In genomic region chr10:49762566-49762877, GRCh38 we compare ENCODE assay signal across 9 cellular contexts. TPM values are rescaled to one million over a fixed set of nuclear protein-coding genes. Genes with fewer than 3 reads are reported as not detected.
DNase-seq lines count a peak whose midpoint lies in the region; TF ChIP-seq lines count a peak whose summit lies in the region.
"Had no signal": no experiment of that assay in that cellular context is flagged by ENCODE, and none has a peak within 500 bp of the region (broad histone marks: within the 10 kb centered on the region; RNA-seq: fewer than 3 reads in every experiment).

No MANE protein-coding gene starts in this region.

- DNase-seq in Calu3 (no peak), NB4 (ENCODE audit: low read depth) (no peak), endodermal cell (no peak), osteocyte (ENCODE audit: extremely low spot score, unreplicated experiment) (no peak), UCSD-AML1 (lab: John Stamatoyannopoulos, UW; ENCODE audit: unreplicated experiment) (no peak), NCI-H2227 treated with DMSO at 0.1 percent for 48 hours (lab: John Stamatoyannopoulos, UW) (no peak), kidney glomerular epithelial cell (lab: John Stamatoyannopoulos, UW) (no peak)
- no peak for DNase-seq in activated T-helper 1 cell treated with anti-CD3 and anti-CD28 coated beads, Interleukin-12 subunit alpha, Interleukin-12 subunit beta, Interleukin-2, Interleukin-4 antibody, amounts not matched to agents 30 ng/mL and 10 ng/mL and 1 ng/mL, durations not matched to agents 14 hours and 24 hours and 36 hours (ENCODE audit: low spot score)
- DNase-seq: foreskin melanocyte had no signal

- H3K27ac Mint-ChIP-seq in Calu3 (ENCODE audit: unreplicated experiment) (no peak overlapping the region), endodermal cell (no peak overlapping the region), osteocyte (ENCODE audit: unreplicated experiment) (no peak overlapping the region)
- no peak overlapping the region for H3K27ac Mint-ChIP-seq in activated T-helper 1 cell treated with anti-CD3 and anti-CD28 coated beads, Interleukin-12 subunit alpha, Interleukin-12 subunit beta, Interleukin-2, Interleukin-4 antibody, amounts not matched to agents 30 ng/mL and 10 ng/mL and 1 ng/mL, durations not matched to agents 14 hours and 24 hours and 36 hours

- H3K27me3 ChIP-seq in endodermal cell (ENCODE audit: control insufficient read depth, insufficient read depth, low read length, poor library complexity, severe bottlenecking), result no peaks in the 10 kb centered on the region

- no peaks in the 10 kb centered on the region for H3K4me1 ChIP-seq in endodermal cell (ENCODE audit: control insufficient read depth, insufficient read depth, low read length)

- peaks cover 6% of the 10 kb centered on the region for H3K9me3 ChIP-seq in endodermal cell (ENCODE audit: control insufficient read depth, low read length)

- CTCF ChIA-PET in Calu3 (lab: Charles Lee), result interaction anchor here (0.6 kb wide), 1 partner anchor 8 kb away, joined by 4 read pairs; no protein-coding TSS in a partner anchor

- H3K4me1 Mint-ChIP-seq in Calu3 (ENCODE audit: low read depth, unreplicated experiment) (no peaks in the 10 kb centered on the region), endodermal cell (peaks cover 7% of the 10 kb centered on the region), osteocyte (ENCODE audit: unreplicated experiment) (peaks cover 2% of the 10 kb centered on the region)
- no peaks in the 10 kb centered on the region for H3K4me1 Mint-ChIP-seq in activated T-helper 1 cell treated with anti-CD3 and anti-CD28 coated beads, Interleukin-12 subunit alpha, Interleukin-12 subunit beta, Interleukin-2, Interleukin-4 antibody, amounts not matched to agents 30 ng/mL and 10 ng/mL and 1 ng/mL, durations not matched to agents 14 hours and 24 hours and 36 hours (ENCODE audit: low read depth)

- TF ChIP-seq POLR2A in NB4 (IDR thresholded peaks at IDR 0.05; ENCODE audit: extremely low read depth, insufficient read length), result no peak

- BruUV-seq in Calu3 (replicated peaks; lab: Mats Ljungman, UMichigan), result no TSS peak

- H3K36me3 Mint-ChIP-seq in Calu3 (ENCODE audit: insufficient read depth, unreplicated experiment) (peaks cover 7% of the 10 kb centered on the region), endodermal cell (ENCODE audit: low read depth) (no peaks in the 10 kb centered on the region), osteocyte (ENCODE audit: unreplicated experiment) (no peaks in the 10 kb centered on the region)
- no peaks in the 10 kb centered on the region for H3K36me3 Mint-ChIP-seq in activated T-helper 1 cell treated with anti-CD3 and anti-CD28 coated beads, Interleukin-12 subunit alpha, Interleukin-12 subunit beta, Interleukin-2, Interleukin-4 antibody, amounts not matched to agents 30 ng/mL and 10 ng/mL and 1 ng/mL, durations not matched to agents 14 hours and 24 hours and 36 hours (ENCODE audit: low read depth)

- no peaks in the 10 kb centered on the region for H3K36me3 ChIP-seq in endodermal cell (ENCODE audit: control insufficient read depth, insufficient read depth, low read length)

- H3K4me3 ChIP-seq in NB4 (ENCODE audit: low read depth, low read length) (peak overlapping the region; percentile 42), endodermal cell (ENCODE audit: low read length) (peak overlapping the region; percentile 61)

- H3K27ac ChIP-seq in endodermal cell (ENCODE audit: low read depth, low read length), result no peak overlapping the region

- H3K27me3 Mint-ChIP-seq in Calu3 (ENCODE audit: unreplicated experiment) (peaks cover 68% of the 10 kb centered on the region), endodermal cell (ENCODE audit: insufficient read depth) (peaks cover 12% of the 10 kb centered on the region), osteocyte (ENCODE audit: unreplicated experiment) (peaks cover 11% of the 10 kb centered on the region)
- peaks cover 5% of the 10 kb centered on the region for H3K27me3 Mint-ChIP-seq in activated T-helper 1 cell treated with anti-CD3 and anti-CD28 coated beads, Interleukin-12 subunit alpha, Interleukin-12 subunit beta, Interleukin-2, Interleukin-4 antibody, amounts not matched to agents 30 ng/mL and 10 ng/mL and 1 ng/mL, durations not matched to agents 14 hours and 24 hours and 36 hours (ENCODE audit: insufficient read depth)

- H3K9ac ChIP-seq in endodermal cell (ENCODE audit: extremely low read depth, low read length, poor library complexity, severe bottlenecking), result no peak overlapping the region

- WGBS in endodermal cell (ENCODE audit: insufficient coverage in 1 of 2, insufficient read length in 1 of 2), 2 experiments, result 20 to 49% methylated on average over 1 to 4 of the region's 4 CpGs

- H3K4me3 Mint-ChIP-seq in Calu3 (ENCODE audit: low read depth, unreplicated experiment) (peak overlapping the region; percentile 72), endodermal cell (peak overlapping the region; percentile 62), osteocyte (ENCODE audit: unreplicated experiment) (peak overlapping the region; percentile 68)
- no peak overlapping the region for H3K4me3 Mint-ChIP-seq in activated T-helper 1 cell treated with anti-CD3 and anti-CD28 coated beads, Interleukin-12 subunit alpha, Interleukin-12 subunit beta, Interleukin-2, Interleukin-4 antibody, amounts not matched to agents 30 ng/mL and 10 ng/mL and 1 ng/mL, durations not matched to agents 14 hours and 24 hours and 36 hours

- TF ChIP-seq CTCF in Calu3 (IDR thresholded peaks at IDR 0.05; ENCODE audit: unreplicated experiment), result no peak
- TF ChIP-seq CTCF in NB4 (IDR thresholded peaks at IDR 0.05; ENCODE audit: low read depth, low read length), result no peak
- TF ChIP-seq CTCF in endodermal cell (conservative IDR thresholded peaks at IDR 0.05), result no peak
- no peak for TF ChIP-seq CTCF in osteocyte (IDR thresholded peaks at IDR 0.05)

- intact Hi-C loops in Calu3 (cut with micrococcal nuclease; ENCODE audit: unreplicated experiment), result loop anchor here (10.0 kb wide), 1 partner anchor 168 kb away; no protein-coding TSS in a partner anchor
- intact Hi-C loops in activated T-helper 1 cell treated with anti-CD3 and anti-CD28 coated beads, Interleukin-12 subunit alpha, Interleukin-12 subunit beta, Interleukin-2, Interleukin-4 antibody, amounts not matched to agents 30 ng/mL and 10 ng/mL and 1 ng/mL, durations not matched to agents 14 hours and 24 hours and 36 hours (cut with micrococcal nuclease), result loop anchor here (1.0 kb wide), 1 partner anchor 155 kb away; no protein-coding TSS in a partner anchor

- H3K9me3 Mint-ChIP-seq in Calu3 (ENCODE audit: low read depth, unreplicated experiment), result peaks cover 3% of the 10 kb centered on the region
- peaks cover 3% of the 10 kb centered on the region for H3K9me3 Mint-ChIP-seq in endodermal cell
- peaks cover 8% of the 10 kb centered on the region for H3K9me3 Mint-ChIP-seq in osteocyte (ENCODE audit: unreplicated experiment)
- no peaks in the 10 kb centered on the region for H3K9me3 Mint-ChIP-seq in activated T-helper 1 cell treated with anti-CD3 and anti-CD28 coated beads, Interleukin-12 subunit alpha, Interleukin-12 subunit beta, Interleukin-2, Interleukin-4 antibody, amounts not matched to agents 30 ng/mL and 10 ng/mL and 1 ng/mL, durations not matched to agents 14 hours and 24 hours and 36 hours

RNA-seq across cellular contexts. Expression of gene OGDHL, which starts 0.4 kb away (rescaled TPM):
- 0.24 and 1.0 TPM in 2 replicates for total RNA-seq in Calu3 (2022)
- total RNA-seq in endodermal cell, result 10 to 100 TPM; 13.0 to 14.6 TPM
- polyA plus RNA-seq in endodermal cell (2013, experiment 1 of 2), result 7.3 TPM
- polyA plus RNA-seq in endodermal cell (2013, experiment 2 of 2), result 5.5 TPM
- total RNA-seq in osteocyte, result 0.86 and 1.7 TPM in 2 replicates
- total RNA-seq in activated T-helper 1 cell treated with anti-CD3 and anti-CD28 coated beads, Interleukin-12 subunit alpha, Interleukin-12 subunit beta, Interleukin-2, Interleukin-4 antibody, amounts not matched to agents 30 ng/mL and 10 ng/mL and 1 ng/mL, durations not matched to agents 14 hours and 24 hours and 36 hours, result 1.2 and 2.8 TPM in 2 replicates
